25 cellular contexts compared by ENCODE assay signal in the genomic region with DNA sequence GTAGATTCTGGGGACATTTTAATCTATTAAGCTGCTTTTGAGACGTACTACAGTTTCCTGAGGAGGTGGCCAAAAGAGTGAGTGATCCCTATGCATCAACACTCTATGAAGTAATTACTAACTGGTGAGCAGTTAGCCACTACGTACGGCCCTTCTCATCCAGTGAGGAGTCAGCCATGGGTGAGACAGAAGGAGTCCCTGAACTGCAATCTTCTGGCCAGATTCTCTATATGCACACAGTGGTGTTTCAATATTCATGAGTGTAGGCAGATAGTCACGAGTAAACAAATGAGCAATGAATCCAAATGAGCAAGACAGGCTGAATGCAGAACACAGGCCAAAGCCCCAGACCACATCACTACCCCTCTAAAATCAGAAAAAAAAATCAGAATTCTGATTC.
"Had no signal": no experiment of that assay in that cellular context is flagged by ENCODE, and none has a peak within 500 bp of the region (broad histone marks: within the 10 kb centered on the region; RNA-seq: fewer than 3 reads in every experiment).

No MANE protein-coding gene starts in this region.

- H3K4me3 ChIP-seq: left lung, lung, neural progenitor cell, spleen, upper lobe of right lung had no signal

- H3K27ac ChIP-seq: left lung, neural progenitor cell, spleen, upper lobe of right lung had no signal

- H3K36me3 Mint-ChIP-seq: activated CD4-positive, alpha-beta memory T cell treated with anti-CD3 and anti-CD28 coated beads for 36 hours; activated naive CD4-positive, alpha-beta T cell treated with anti-CD3 and anti-CD28 coated beads, Interleukin-2, amount 10 ng/mL, durations not matched to agents 7 days and 5 days; mesothelial cell of epicardium; naive thymus-derived CD8-positive, alpha-beta T cell; neural progenitor cell had no signal

- DNase-seq: activated CD4-positive, alpha-beta memory T cell treated with anti-CD3 and anti-CD28 coated beads for 36 hours; activated CD4-positive, alpha-beta T cell treated with anti-CD3 and anti-CD28 coated beads for 4 hours; activated CD4-positive, CD25-positive, alpha-beta regulatory T cell; activated effector memory CD4-positive, alpha-beta T cell treated with anti-CD3 and anti-CD28 coated beads, Interleukin-2, amount 50 U/mL, for 16 hours; activated naive CD4-positive, alpha-beta T cell treated with anti-CD3 and anti-CD28 coated beads, Interleukin-2, amount 10 ng/mL, durations not matched to agents 7 days and 5 days; activated T-cell treated with anti-CD3 and anti-CD28 coated beads, Interleukin-2, amount 50 U/mL, for 72 hours; amygdala; effector CD8-positive, alpha-beta T cell; erythroblast; hippocampal formation; kidney glomerular epithelial cell; left lung; naive thymus-derived CD8-positive, alpha-beta T cell; retina; spleen; stimulated activated CD4-positive, alpha-beta T cell treated with anti-CD3 and anti-CD28 coated beads, Interleukin-4, amount 100 ng/mL, for 1 hour; stimulated activated naive CD4-positive, alpha-beta T cell; T-helper 17 cell; upper lobe of right lung had no signal

- H3K36me3 ChIP-seq: left lung, neural progenitor cell, spleen, upper lobe of right lung had no signal

- H3K27ac Mint-ChIP-seq: activated CD4-positive, alpha-beta memory T cell treated with anti-CD3 and anti-CD28 coated beads for 36 hours; activated naive CD4-positive, alpha-beta T cell treated with anti-CD3 and anti-CD28 coated beads, Interleukin-2, amount 10 ng/mL, durations not matched to agents 7 days and 5 days; activated T-cell treated with anti-CD3 and anti-CD28 coated beads, Interleukin-2, amount 50 U/mL, for 72 hours; mesothelial cell of epicardium; naive thymus-derived CD8-positive, alpha-beta T cell; neural progenitor cell; progenitor cell of endocrine pancreas; T-helper 17 cell had no signal

- H3K4me1 ChIP-seq: left lung had no signal

- H3K27me3 ChIP-seq: left lung, neural progenitor cell, spleen, upper lobe of right lung had no signal

- H3K4me3 Mint-ChIP-seq: activated CD4-positive, alpha-beta memory T cell treated with anti-CD3 and anti-CD28 coated beads for 36 hours; activated naive CD4-positive, alpha-beta T cell treated with anti-CD3 and anti-CD28 coated beads, Interleukin-2, amount 10 ng/mL, durations not matched to agents 7 days and 5 days; activated T-cell treated with anti-CD3 and anti-CD28 coated beads, Interleukin-2, amount 50 U/mL, for 72 hours; dendritic cell treated with granulocyte-macrophage colony-stimulating factor and Interleukin-4, amounts not matched to agents 40 ng/mL and 50 ng/mL, for 4 days; mesothelial cell of epicardium; naive thymus-derived CD8-positive, alpha-beta T cell; neural progenitor cell; T-helper 17 cell had no signal

- H3K9ac ChIP-seq: neural progenitor cell had no signal

- H3K4me1 Mint-ChIP-seq: activated naive CD4-positive, alpha-beta T cell treated with anti-CD3 and anti-CD28 coated beads, Interleukin-2, amount 10 ng/mL, durations not matched to agents 7 days and 5 days had no signal

- H3K4me2 ChIP-seq: neural progenitor cell had no signal

- H3K9me3 ChIP-seq: left lung, spleen, upper lobe of right lung had no signal

- FAIRE-seq: frontal cortex had no signal

- H3K9me3 Mint-ChIP-seq: activated CD4-positive, alpha-beta memory T cell treated with anti-CD3 and anti-CD28 coated beads for 36 hours; activated naive CD4-positive, alpha-beta T cell treated with anti-CD3 and anti-CD28 coated beads, Interleukin-2, amount 10 ng/mL, durations not matched to agents 7 days and 5 days; activated T-cell treated with anti-CD3 and anti-CD28 coated beads, Interleukin-2, amount 50 U/mL, for 72 hours; dendritic cell treated with granulocyte-macrophage colony-stimulating factor and Interleukin-4, amounts not matched to agents 40 ng/mL and 50 ng/mL, for 4 days; mesothelial cell of epicardium; naive thymus-derived CD8-positive, alpha-beta T cell; neural progenitor cell had no signal

- H2AFZ ChIP-seq: neural progenitor cell had no signal
